ENCODE assay signal across 1 cellular context in the genomic region with DNA sequence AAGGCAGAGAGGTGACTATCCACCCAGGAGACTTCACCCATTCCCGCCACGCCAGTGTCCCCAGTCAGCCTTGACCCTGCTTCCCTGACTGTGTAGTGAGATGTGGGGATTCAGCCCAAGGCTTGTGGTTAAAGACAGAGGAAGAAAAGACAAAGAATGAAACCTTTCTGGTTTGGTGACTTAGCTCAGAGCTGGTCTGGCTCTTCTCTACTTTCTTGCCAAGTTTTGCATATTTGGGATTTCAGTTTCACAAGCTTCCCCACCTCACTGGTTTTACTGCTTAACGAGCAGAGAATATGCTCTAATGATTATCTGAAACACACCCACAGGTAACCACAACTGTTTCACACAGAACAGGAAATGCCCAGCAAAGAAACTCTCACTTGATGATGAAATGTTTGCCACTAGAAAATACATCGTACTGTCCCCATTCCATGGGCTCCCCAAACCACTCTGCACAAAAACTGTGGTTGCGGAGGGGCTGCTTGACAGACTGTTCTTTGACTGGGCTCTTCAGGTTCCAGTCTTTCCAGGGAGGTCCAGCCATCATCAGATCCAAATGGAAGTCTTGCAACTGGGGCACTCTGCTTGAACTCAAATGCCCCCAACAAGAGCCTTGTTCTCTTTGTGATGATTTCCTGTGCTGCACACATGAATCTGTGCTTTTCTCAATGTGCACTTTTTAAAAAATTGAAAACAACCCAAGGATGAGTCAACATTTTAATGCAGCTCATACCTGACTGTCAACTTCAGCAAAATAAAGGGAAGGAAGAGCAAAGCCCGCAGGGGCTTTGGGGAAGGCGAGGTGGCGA.
TF ChIP-seq lines count a peak whose summit lies in the region.

No MANE protein-coding gene starts in this region.

TF ChIP-seq in HEK293, 187 proteins besides CTCF, POLR2A, EP300 and RAD21 (continued from another document and continues in another):
- TF ChIP-seq, protein P1, sequence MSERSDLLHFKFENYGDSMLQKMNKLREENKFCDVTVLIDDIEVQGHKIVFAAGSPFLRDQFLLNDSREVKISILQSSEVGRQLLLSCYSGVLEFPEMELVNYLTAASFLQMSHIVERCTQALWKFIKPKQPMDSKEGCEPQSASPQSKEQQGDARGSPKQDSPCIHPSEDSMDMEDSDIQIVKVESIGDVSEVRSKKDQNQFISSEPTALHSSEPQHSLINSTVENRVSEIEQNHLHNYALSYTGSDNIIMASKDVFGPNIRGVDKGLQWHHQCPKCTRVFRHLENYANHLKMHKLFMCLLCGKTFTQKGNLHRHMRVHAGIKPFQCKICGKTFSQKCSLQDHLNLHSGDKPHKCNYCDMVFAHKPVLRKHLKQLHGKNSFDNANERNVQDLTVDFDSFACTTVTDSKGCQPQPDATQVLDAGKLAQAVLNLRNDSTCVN (tag by site-specific recombination; optimal IDR thresholded peaks at IDR 0.05) = no peak
- TF ChIP-seq ZNF776 (tag by site-specific recombination; IDR thresholded peaks at IDR 0.05; ENCODE audit: borderline replicate concordance) (no peak), ZNF155 (tag by site-specific recombination; IDR thresholded peaks at IDR 0.05) (no peak), ZNF366 (tag by site-specific recombination; conservative IDR thresholded peaks at IDR 0.05) (peak; percentile 49), ZNF148 (tag by site-specific recombination; IDR thresholded peaks at IDR 0.05; ENCODE audit: borderline replicate concordance) (no peak), MYNN (tag by site-specific recombination; IDR thresholded peaks at IDR 0.05; ENCODE audit: borderline replicate concordance) (no peak), ZBTB11 (tag by site-specific recombination; conservative IDR thresholded peaks at IDR 0.05; ENCODE audit: low read depth) (no peak), ZNF571 (tag by site-specific recombination; IDR thresholded peaks at IDR 0.05) (no peak), KLF9 (tag by site-specific recombination; IDR thresholded peaks at IDR 0.05; ENCODE audit: low read depth) (peak; percentile 38; the same call in 1 of the 2 replicates), ZNF302 (tag by site-specific recombination; IDR thresholded peaks at IDR 0.05; ENCODE audit: low read depth) (no peak), HOXC10 (CRISPR knock-in tag; IDR thresholded peaks at IDR 0.05) (no peak), ZBTB10 (tag by site-specific recombination; IDR thresholded peaks at IDR 0.05) (no peak), ZNF133 (tag by site-specific recombination; IDR thresholded peaks at IDR 0.05) (no peak), PRDM1 (tag by site-specific recombination; IDR thresholded peaks at IDR 0.05) (no peak; the same call in 1 of the 2 replicates), ZSCAN16 (tag by site-specific recombination; IDR thresholded peaks at IDR 0.05) (no peak), ZNF626 (tag by site-specific recombination; IDR thresholded peaks at IDR 0.05) (no peak), ATF2 (tag by site-specific recombination; IDR thresholded peaks at IDR 0.05; ENCODE audit: low read depth) (no peak), ZNF16 (tag by site-specific recombination; IDR thresholded peaks at IDR 0.05; ENCODE audit: low read depth) (no peak), ZNF202 (tag by site-specific recombination; IDR thresholded peaks at IDR 0.05; ENCODE audit: borderline replicate concordance) (no peak), ZNF184 (tag by site-specific recombination; IDR thresholded peaks at IDR 0.05) (no peak), ZSCAN23 (tag by site-specific recombination; IDR thresholded peaks at IDR 0.05) (no peak), ZNF114 (tag by site-specific recombination; IDR thresholded peaks at IDR 0.05) (no peak), KLF8 (tag by site-specific recombination; IDR thresholded peaks at IDR 0.05) (no peak), ZNF664 (tag by site-specific recombination; IDR thresholded peaks at IDR 0.05) (no peak), ZNF488 (tag by site-specific recombination; IDR thresholded peaks at IDR 0.05) (no peak), ZNF140 (tag by site-specific recombination; IDR thresholded peaks at IDR 0.05) (no peak), ZNF121 (tag by site-specific recombination; IDR thresholded peaks at IDR 0.05) (no peak), ZNF521 (tag by site-specific recombination; IDR thresholded peaks at IDR 0.05) (no peak), ZNF791 (tag by site-specific recombination; IDR thresholded peaks at IDR 0.05) (no peak)
- TF ChIP-seq, protein P2, sequence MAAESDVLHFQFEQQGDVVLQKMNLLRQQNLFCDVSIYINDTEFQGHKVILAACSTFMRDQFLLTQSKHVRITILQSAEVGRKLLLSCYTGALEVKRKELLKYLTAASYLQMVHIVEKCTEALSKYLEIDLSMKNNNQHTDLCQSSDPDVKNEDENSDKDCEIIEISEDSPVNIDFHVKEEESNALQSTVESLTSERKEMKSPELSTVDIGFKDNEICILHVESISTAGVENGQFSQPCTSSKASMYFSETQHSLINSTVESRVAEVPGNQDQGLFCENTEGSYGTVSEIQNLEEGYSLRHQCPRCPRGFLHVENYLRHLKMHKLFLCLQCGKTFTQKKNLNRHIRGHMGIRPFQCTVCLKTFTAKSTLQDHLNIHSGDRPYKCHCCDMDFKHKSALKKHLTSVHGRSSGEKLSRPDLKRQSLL (tag by site-specific recombination; IDR thresholded peaks at IDR 0.05) = no peak
- TF ChIP-seq, protein P3, sequence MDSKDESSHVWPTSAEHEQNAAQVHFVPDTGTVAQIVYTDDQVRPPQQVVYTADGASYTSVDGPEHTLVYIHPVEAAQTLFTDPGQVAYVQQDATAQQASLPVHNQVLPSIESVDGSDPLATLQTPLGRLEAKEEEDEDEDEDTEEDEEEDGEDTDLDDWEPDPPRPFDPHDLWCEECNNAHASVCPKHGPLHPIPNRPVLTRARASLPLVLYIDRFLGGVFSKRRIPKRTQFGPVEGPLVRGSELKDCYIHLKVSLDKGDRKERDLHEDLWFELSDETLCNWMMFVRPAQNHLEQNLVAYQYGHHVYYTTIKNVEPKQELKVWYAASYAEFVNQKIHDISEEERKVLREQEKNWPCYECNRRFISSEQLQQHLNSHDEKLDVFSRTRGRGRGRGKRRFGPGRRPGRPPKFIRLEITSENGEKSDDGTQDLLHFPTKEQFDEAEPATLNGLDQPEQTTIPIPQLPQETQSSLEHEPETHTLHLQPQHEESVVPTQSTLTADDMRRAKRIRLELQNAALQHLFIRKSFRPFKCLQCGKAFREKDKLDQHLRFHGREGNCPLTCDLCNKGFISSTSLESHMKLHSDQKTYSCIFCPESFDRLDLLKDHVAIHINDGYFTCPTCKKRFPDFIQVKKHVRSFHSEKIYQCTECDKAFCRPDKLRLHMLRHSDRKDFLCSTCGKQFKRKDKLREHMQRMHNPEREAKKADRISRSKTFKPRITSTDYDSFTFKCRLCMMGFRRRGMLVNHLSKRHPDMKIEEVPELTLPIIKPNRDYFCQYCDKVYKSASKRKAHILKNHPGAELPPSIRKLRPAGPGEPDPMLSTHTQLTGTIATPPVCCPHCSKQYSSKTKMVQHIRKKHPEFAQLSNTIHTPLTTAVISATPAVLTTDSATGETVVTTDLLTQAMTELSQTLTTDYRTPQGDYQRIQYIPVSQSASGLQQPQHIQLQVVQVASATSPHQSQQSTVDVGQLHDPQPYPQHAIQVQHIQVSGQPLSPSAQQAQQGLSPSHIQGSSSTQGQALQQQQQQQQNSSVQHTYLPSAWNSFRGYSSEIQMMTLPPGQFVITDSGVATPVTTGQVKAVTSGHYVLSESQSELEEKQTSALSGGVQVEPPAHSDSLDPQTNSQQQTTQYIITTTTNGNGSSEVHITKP (tag by site-specific recombination; IDR thresholded peaks at IDR 0.05) = no peak
- TF ChIP-seq, protein P4, sequence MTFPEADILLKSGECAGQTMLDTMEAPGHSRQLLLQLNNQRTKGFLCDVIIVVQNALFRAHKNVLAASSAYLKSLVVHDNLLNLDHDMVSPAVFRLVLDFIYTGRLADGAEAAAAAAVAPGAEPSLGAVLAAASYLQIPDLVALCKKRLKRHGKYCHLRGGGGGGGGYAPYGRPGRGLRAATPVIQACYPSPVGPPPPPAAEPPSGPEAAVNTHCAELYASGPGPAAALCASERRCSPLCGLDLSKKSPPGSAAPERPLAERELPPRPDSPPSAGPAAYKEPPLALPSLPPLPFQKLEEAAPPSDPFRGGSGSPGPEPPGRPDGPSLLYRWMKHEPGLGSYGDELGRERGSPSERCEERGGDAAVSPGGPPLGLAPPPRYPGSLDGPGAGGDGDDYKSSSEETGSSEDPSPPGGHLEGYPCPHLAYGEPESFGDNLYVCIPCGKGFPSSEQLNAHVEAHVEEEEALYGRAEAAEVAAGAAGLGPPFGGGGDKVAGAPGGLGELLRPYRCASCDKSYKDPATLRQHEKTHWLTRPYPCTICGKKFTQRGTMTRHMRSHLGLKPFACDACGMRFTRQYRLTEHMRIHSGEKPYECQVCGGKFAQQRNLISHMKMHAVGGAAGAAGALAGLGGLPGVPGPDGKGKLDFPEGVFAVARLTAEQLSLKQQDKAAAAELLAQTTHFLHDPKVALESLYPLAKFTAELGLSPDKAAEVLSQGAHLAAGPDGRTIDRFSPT (tag by site-specific recombination; IDR thresholded peaks at IDR 0.05) = no peak
